ENCODE assay signal across 8 cellular contexts in the genomic region with DNA sequence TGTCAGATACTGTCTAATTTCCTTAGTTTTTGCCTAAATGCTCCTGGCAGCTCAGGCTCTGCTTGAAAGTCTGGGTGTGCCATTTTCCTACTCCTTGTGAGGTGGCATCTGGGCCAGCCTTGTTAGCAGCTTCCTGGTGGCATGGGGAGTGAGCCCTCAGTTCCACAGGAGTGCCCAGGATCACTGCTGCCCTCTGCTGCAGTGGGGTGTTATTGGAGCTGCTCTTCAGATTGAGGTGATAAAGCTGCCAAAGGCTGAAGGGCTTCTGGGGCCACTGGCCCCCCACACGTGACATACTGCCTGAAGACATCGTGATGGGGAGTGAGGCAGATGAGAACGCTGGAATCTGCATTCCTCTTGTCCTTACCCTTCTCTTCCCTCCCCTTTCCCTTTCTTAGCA. TPM values are rescaled to one million over a fixed set of nuclear protein-coding genes. Genes with fewer than 3 reads are reported as not detected.
DNase-seq lines count a peak whose midpoint lies in the region; ATAC-seq, FAIRE-seq and TF ChIP-seq lines count a peak whose summit lies in the region.

No MANE protein-coding gene starts in this region.

- no peak for ATAC-seq in GM21786 (IDR thresholded peaks at IDR 0.05; ENCODE audit: unreplicated experiment)

- dilution Hi-C loops in keratinocyte (cut with MboI; ENCODE audit: extremely low pct_ligation_motif_present, low sequenced_read_pairs) = no loop called here

- H3K4me2 ChIP-seq in keratinocyte (ENCODE audit: control insufficient read depth, extremely low read depth, insufficient read depth, low read depth, low read length) (no peak overlapping the region), trophoblast cell (ENCODE audit: low read length) (no peak overlapping the region)

- H3K18ac ChIP-seq in trophoblast cell (ENCODE audit: low read length) = no peak overlapping the region

- no peak overlapping the region for H3K4ac ChIP-seq in trophoblast cell (ENCODE audit: low read depth, low read length)

- no peak for DNase-seq in AG10803 (ENCODE audit: low read depth)
- peak; percentile 22 for DNase-seq in H54 (ENCODE audit: insufficient read length, low spot score)
- no peak for DNase-seq in keratinocyte (ENCODE audit: low read depth, low spot score)
- no peak for DNase-seq in GM10266 (ENCODE audit: extremely low spot score)
- DNase-seq in trophoblast cell = no peak
- DNase-seq in sigmoid colon = no peak

- H2AFZ ChIP-seq in keratinocyte (ENCODE audit: control insufficient read depth, low read length) (no peak overlapping the region), trophoblast cell (ENCODE audit: insufficient read depth, low read length, poor library complexity) (no peak overlapping the region)

- no peak for TF ChIP-seq POLR2A in H54 (IDR thresholded peaks at IDR 0.05; ENCODE audit: low read depth, low read length)
- TF ChIP-seq POLR2A in sigmoid colon (IDR thresholded peaks at IDR 0.05) = no peak

- no peak for TF ChIP-seq EP300 in sigmoid colon (IDR thresholded peaks at IDR 0.05)

- H2AK5ac ChIP-seq in trophoblast cell (ENCODE audit: low read length) = no peak overlapping the region

- H4K20me1 ChIP-seq in keratinocyte (ENCODE audit: control insufficient read depth, extremely low read depth, insufficient read depth, low read length) = peaks cover 4% of the 10 kb centered on the region

- no peak overlapping the region for H3K14ac ChIP-seq in trophoblast cell (ENCODE audit: low read length)

- FAIRE-seq in H54 (lab: Jason Lieb, UNC) = no peak
- FAIRE-seq in keratinocyte (lab: Jason Lieb, UNC) = no peak

- no peaks in the 10 kb centered on the region for H3K9me3 ChIP-seq in keratinocyte (ENCODE audit: control insufficient read depth, low read depth, low read length)
- no peaks in the 10 kb centered on the region for H3K9me3 ChIP-seq in trophoblast cell (ENCODE audit: insufficient read depth, low read depth, low read length)
- no peaks in the 10 kb centered on the region for H3K9me3 ChIP-seq in sigmoid colon

- no peak overlapping the region for H4K91ac ChIP-seq in trophoblast cell (ENCODE audit: low read depth, low read length)

- intact Hi-C loops in sigmoid colon (cut with DNase I) = no loop called here

- H3K23ac ChIP-seq in trophoblast cell (ENCODE audit: low read length) = no peak overlapping the region

- WGBS in trophoblast cell (ENCODE audit: extremely low coverage, insufficient coverage, insufficient read length) = no CpG with 5 or more reads among the region's 3 CpGs
- 89% methylated on average over 3 of the region's 3 CpGs for WGBS in sigmoid colon, 2 donors

- H3K9ac ChIP-seq in keratinocyte (ENCODE audit: control insufficient read depth, extremely low read depth, insufficient read depth, low read length) (no peak overlapping the region), trophoblast cell (ENCODE audit: low read length) (no peak overlapping the region)

- H3K4me1 ChIP-seq in keratinocyte (ENCODE audit: control insufficient read depth, extremely low read depth, insufficient read depth, low read length) = no peaks in the 10 kb centered on the region
- H3K4me1 ChIP-seq in trophoblast cell (ENCODE audit: control insufficient read depth in 1 of 2, insufficient read depth in 2 of 2, low read length in 2 of 2) = no peaks in the 10 kb centered on the region
- no peaks in the 10 kb centered on the region for H3K4me1 ChIP-seq in sigmoid colon

- TF ChIP-seq CTCF in AG10803 (conservative IDR thresholded peaks at IDR 0.05; ENCODE audit: low read length) (peak; percentile 19; the same call in 1 of the 2 replicates), VCaP (conservative IDR thresholded peaks at IDR 0.05) (peak; percentile 17; the same call in 1 of the 2 replicates), keratinocyte (optimal IDR thresholded peaks at IDR 0.05 in 1 of 3, IDR thresholded peaks at IDR 0.05 in 1 of 3, conservative IDR thresholded peaks at IDR 0.05 in 1 of 3; ENCODE audit: extremely low read depth in 1 of 3, insufficient read depth in 2 of 3, low read length in 3 of 3) (peak; percentile 24 to 54 (median 44)), GM10266 (IDR thresholded peaks at IDR 0.05; ENCODE audit: control insufficient read depth, insufficient read depth, low read depth, missing control alignments) (no peak), sigmoid colon (IDR thresholded peaks at IDR 0.05) (no peak)

- H3K9me1 ChIP-seq in keratinocyte (ENCODE audit: control insufficient read depth, extremely low read depth, insufficient read depth, low read length) = no peaks in the 10 kb centered on the region

- H2BK120ac ChIP-seq in trophoblast cell (ENCODE audit: insufficient read depth, low read length, poor library complexity) = no peak overlapping the region

- H3K27ac ChIP-seq in VCaP (peak overlapping the region; percentile 85), keratinocyte (ENCODE audit: control insufficient read depth, insufficient read depth, low read length) (no peak overlapping the region), trophoblast cell (ENCODE audit: low read depth, low read length) (no peak overlapping the region), sigmoid colon (no peak overlapping the region)

- no peaks in the 10 kb centered on the region for H3K27me3 ChIP-seq in keratinocyte (ENCODE audit: control insufficient read depth, extremely low read depth, insufficient read depth, low read length)
- no peaks in the 10 kb centered on the region for H3K27me3 ChIP-seq in trophoblast cell (ENCODE audit: insufficient read depth, low read length)
- no peaks in the 10 kb centered on the region for H3K27me3 ChIP-seq in sigmoid colon

- H3K36me3 ChIP-seq in keratinocyte (ENCODE audit: control insufficient read depth in 2 of 2, extremely low read depth in 1 of 2, insufficient read depth in 2 of 2, low read length in 2 of 2) (peaks cover 22 to 42% of the 10 kb centered on the region in 2 experiments), trophoblast cell (ENCODE audit: control insufficient read depth in 1 of 2, insufficient read depth in 2 of 2, low read length in 2 of 2) (peaks cover 29 to 66% of the 10 kb centered on the region in 2 experiments), sigmoid colon (peaks cover 9 to 100% (median 67%) of the 10 kb centered on the region in 4 donors)

- H3K79me2 ChIP-seq in keratinocyte (ENCODE audit: control insufficient read depth, insufficient read depth, low read length) (no peaks in the 10 kb centered on the region), trophoblast cell (ENCODE audit: control insufficient read depth, insufficient read depth, low read length, poor library complexity) (no peaks in the 10 kb centered on the region)

- no peak overlapping the region for H3K4me3 ChIP-seq in AG10803 (ENCODE audit: low read length)
- H3K4me3 ChIP-seq in keratinocyte (ENCODE audit: control insufficient read depth in 2 of 3, extremely low read depth in 1 of 3, insufficient read depth in 2 of 3, low read depth in 1 of 3, low read length in 3 of 3) = no peak overlapping the region
- H3K4me3 ChIP-seq in trophoblast cell (ENCODE audit: low read depth, low read length) = no peak overlapping the region
- no peak overlapping the region for H3K4me3 ChIP-seq in sigmoid colon

- no peak overlapping the region for H2BK5ac ChIP-seq in trophoblast cell (ENCODE audit: low read depth, low read length, poor library complexity)

- no peaks in the 10 kb centered on the region for H3K79me1 ChIP-seq in trophoblast cell (ENCODE audit: low read length)

- no peak overlapping the region for H2BK12ac ChIP-seq in trophoblast cell (ENCODE audit: low read length)

- no peak overlapping the region for H4K8ac ChIP-seq in trophoblast cell (ENCODE audit: low read depth, low read length)

- no peak overlapping the region for H4K12ac ChIP-seq in trophoblast cell (ENCODE audit: low read depth, low read length)

RNA-seq across cellular contexts. Expression of a gene that starts 27.4 kb away (rescaled TPM):
- polyA plus RNA-seq in keratinocyte (13.1 to 31.6 TPM (median 25.2 TPM) in 3 replicates), sigmoid colon (10 to 100 TPM; 13.2 to 24.3 (median 13.9) TPM)
- polyA plus RNA-seq in keratinocyte (2011; ENCODE audit: low read depth) = 165 TPM
- 9.5 and 15.4 TPM in 2 replicates for polyA plus RNA-seq in keratinocyte (2011; cell fraction: cytosol; rRNA removed)
- polyA plus RNA-seq in keratinocyte (2011; cell fraction: nucleus; rRNA removed) = 52.8 and 60.9 TPM in 2 replicates
- polyA plus RNA-seq in keratinocyte (2012; ENCODE audit: low replicate concordance) = 13.1 and 31.9 TPM in 2 replicates
- 5.1 to 21.5 TPM (median 7.4 TPM) in 3 replicates for polyA minus RNA-seq in keratinocyte
- 14.8 TPM for polyA minus RNA-seq in keratinocyte (2011; cell fraction: cytosol; rRNA and poly(A)+ RNA removed)
- polyA minus RNA-seq in keratinocyte (2011; cell fraction: nucleus; rRNA and poly(A)+ RNA removed) = 17.4 and 29.4 TPM in 2 replicates
- 36.1 and 37.4 TPM in 2 replicates for polyA plus RNA-seq in trophoblast cell (2013)
- total RNA-seq in sigmoid colon = 10 to 100 TPM; 34.9 to 74.5 (median 56.9) TPM

RNA-seq across cellular contexts. Expression of a gene that starts 28.1 kb away (rescaled TPM):
- polyA plus RNA-seq in keratinocyte (470 to 793 TPM (median 689 TPM) in 3 replicates), sigmoid colon (100 to 1,000 TPM; 187 to 412 (median 248) TPM)
- polyA plus RNA-seq in keratinocyte (2011; ENCODE audit: low read depth) = 1,623 TPM
- polyA plus RNA-seq in keratinocyte (2011; cell fraction: cytosol; rRNA removed) = 418 and 502 TPM in 2 replicates
- 1,369 and 1,634 TPM in 2 replicates for polyA plus RNA-seq in keratinocyte (2011; cell fraction: nucleus; rRNA removed)
- polyA plus RNA-seq in keratinocyte (2012; ENCODE audit: low replicate concordance) = 427 and 480 TPM in 2 replicates
- 333 to 502 TPM (median 382 TPM) in 3 replicates for polyA minus RNA-seq in keratinocyte
- 847 TPM for polyA minus RNA-seq in keratinocyte (2011; cell fraction: cytosol; rRNA and poly(A)+ RNA removed)
- polyA minus RNA-seq in keratinocyte (2011; cell fraction: nucleus; rRNA and poly(A)+ RNA removed) = 879 and 914 TPM in 2 replicates
- polyA plus RNA-seq in trophoblast cell (2013) = 580 and 586 TPM in 2 replicates
- total RNA-seq in sigmoid colon = 1,000 to 10,000 TPM in 1 of 4 donors, 100 to 1,000 TPM in 3; 488 to 1,652 (median 747) TPM

RNA-seq across cellular contexts. Expression of a gene that starts 37.3 kb away (rescaled TPM):
- polyA plus RNA-seq in keratinocyte (7.9 to 14.0 TPM (median 8.5 TPM) in 3 replicates), sigmoid colon (10 to 100 TPM in 1 of 3 donors, 1 to 10 TPM in 2; 3.9 to 11.0 (median 4.2) TPM)
- polyA plus RNA-seq in keratinocyte (2011; ENCODE audit: low read depth) = 26.3 TPM
- 4.4 and 5.1 TPM in 2 replicates for polyA plus RNA-seq in keratinocyte (2011; cell fraction: cytosol; rRNA removed)
- 22.7 and 28.5 TPM in 2 replicates for polyA plus RNA-seq in keratinocyte (2011; cell fraction: nucleus; rRNA removed)
- polyA plus RNA-seq in keratinocyte (2012; ENCODE audit: low replicate concordance) = 6.5 and 9.3 TPM in 2 replicates
- 1.6 to 9.8 TPM (median 5.2 TPM) in 3 replicates for polyA minus RNA-seq in keratinocyte
- 2.9 TPM for polyA minus RNA-seq in keratinocyte (2011; cell fraction: cytosol; rRNA and poly(A)+ RNA removed)
- 9.2 and 23.0 TPM in 2 replicates for polyA minus RNA-seq in keratinocyte (2011; cell fraction: nucleus; rRNA and poly(A)+ RNA removed)
- 7.7 and 8.4 TPM in 2 replicates for polyA plus RNA-seq in trophoblast cell (2013)
- 10 to 100 TPM in 2 of 4 donors, 1 to 10 TPM in 2; 5.2 to 16.1 (median 10.4) TPM for total RNA-seq in sigmoid colon

Comparison
In these comparisons a context has a peak if more than half of its experiments do, and no peak if none do; other contexts are left out.
1. CTCF ChIP-seq: peak in AG10803 (single experiment), VCaP (single experiment) and keratinocyte (3 of 3); none in GM10266 (single experiment) and sigmoid colon (0 of 4).